ENCODE assay signal across 8 cellular contexts in genomic region chr7:140640727-140641531, GRCh38. TPM values are rescaled to one million over a fixed set of nuclear protein-coding genes. Genes with fewer than 3 reads are reported as not detected.
DNase-seq lines count a peak whose midpoint lies in the region; ATAC-seq and TF ChIP-seq lines count a peak whose summit lies in the region.

Gene DENND2A, minus strand, starts transcription at chr7:140640813. Its CDS starts 38,416 bp downstream, at chr7:140602397.

- H3K4me3 Mint-ChIP-seq in glutamatergic neuron (ENCODE audit: unreplicated experiment) (peak within 1 kb of the TSS; percentile 95), neural crest cell (peak within 1 kb of the TSS; percentile 99)

- H3K9me3 Mint-ChIP-seq in activated naive CD4-positive, alpha-beta T cell treated with anti-CD3 and anti-CD28 coated beads, Interleukin-2, amount 50 U/mL, for 72 hours: no peaks in the 10 kb centered on the region
- H3K9me3 Mint-ChIP-seq in glutamatergic neuron (ENCODE audit: unreplicated experiment) (peaks cover 22% of the 10 kb centered on the region), neural crest cell (no peaks in the 10 kb centered on the region)

- peaks cover 0 to 7% of the 10 kb centered on the region in 2 donors for H3K36me3 Mint-ChIP-seq in activated naive CD4-positive, alpha-beta T cell treated with anti-CD3 and anti-CD28 coated beads, Interleukin-2, amount 50 U/mL, for 72 hours
- H3K36me3 Mint-ChIP-seq in glutamatergic neuron (ENCODE audit: unreplicated experiment) (no peaks in the 10 kb centered on the region), neural crest cell (ENCODE audit: low read depth) (no peaks in the 10 kb centered on the region)

- peak; percentile 25 to 31 for ATAC-seq in activated naive CD4-positive, alpha-beta T cell treated with anti-CD3 and anti-CD28 coated beads, Interleukin-2, amount 50 U/mL, for 72 hours
- ATAC-seq in GM21717 (IDR thresholded peaks at IDR 0.05; ENCODE audit: unreplicated experiment) (no peak), GM21825 (IDR thresholded peaks at IDR 0.05; ENCODE audit: unreplicated experiment) (no peak), HG03039 (IDR thresholded peaks at IDR 0.05; ENCODE audit: unreplicated experiment) (no peak)

- H3K4me1 Mint-ChIP-seq in glutamatergic neuron (ENCODE audit: low read depth, unreplicated experiment): peaks cover 32% of the 10 kb centered on the region
- H3K4me1 Mint-ChIP-seq in neural crest cell: peaks cover 43% of the 10 kb centered on the region

- peaks cover 17% of the 10 kb centered on the region for H3K27me3 Mint-ChIP-seq in glutamatergic neuron (ENCODE audit: unreplicated experiment)
- peaks cover 4% of the 10 kb centered on the region for H3K27me3 Mint-ChIP-seq in neural crest cell (ENCODE audit: low read depth)

- DNase-seq in DMS53 (lab: John Stamatoyannopoulos, UW) (peak; percentile 89), NCI-H1417 treated with DMSO at 0.1 percent for 48 hours (lab: John Stamatoyannopoulos, UW) (peak; percentile 52), glutamatergic neuron (peak; percentile 90), neural crest cell (ENCODE audit: low read depth, low spot score) (peak; percentile 70)
- no peak for DNase-seq in activated naive CD4-positive, alpha-beta T cell treated with anti-CD3 and anti-CD28 coated beads, Interleukin-2, amount 50 U/mL, for 72 hours (ENCODE audit: low spot score in 2 of 2)

- no peak within 1 kb of the TSS for H3K27ac Mint-ChIP-seq in activated naive CD4-positive, alpha-beta T cell treated with anti-CD3 and anti-CD28 coated beads, Interleukin-2, amount 50 U/mL, for 72 hours
- H3K27ac Mint-ChIP-seq in glutamatergic neuron (ENCODE audit: unreplicated experiment): peak within 1 kb of the TSS; percentile 99
- H3K27ac Mint-ChIP-seq in neural crest cell (ENCODE audit: unreplicated experiment): peak within 1 kb of the TSS; percentile 99

- TF ChIP-seq CTCF in glutamatergic neuron (IDR thresholded peaks at IDR 0.05; ENCODE audit: partially characterized antibody, unreplicated experiment): no peak
- no peak for TF ChIP-seq CTCF in neural crest cell (conservative IDR thresholded peaks at IDR 0.05)

RNA-seq across cellular contexts. Expression of gene DENND2A, which starts in this region (rescaled TPM):
- not detected for total RNA-seq in activated naive CD4-positive, alpha-beta T cell treated with anti-CD3 and anti-CD28 coated beads, Interleukin-2, amount 50 U/mL, for 72 hours
- total RNA-seq in glutamatergic neuron (ENCODE audit: unreplicated experiment) (64.7 TPM), neural crest cell (29.8 and 33.7 TPM in 2 replicates)

Comparison
In these comparisons a context has a peak if more than half of its experiments do, and no peak if none do; other contexts are left out.
1. RNA of gene DENND2A (total RNA-seq): 64.7 TPM in glutamatergic neuron (single experiment) and 29.8 to 33.7 TPM in neural crest cell; not detected in activated naive CD4-positive, alpha-beta T cell treated with anti-CD3 and anti-CD28 coated beads, Interleukin-2, amount 50 U/mL, for 72 hours; every median in the first group is over 10 times any median in the second.
2. Peak in ATAC-seq in activated naive CD4-positive, alpha-beta T cell treated with anti-CD3 and anti-CD28 coated beads, Interleukin-2, amount 50 U/mL, for 72 hours; RNA of the gene not detected or under 1 TPM.
3. DNase-seq: peak in DMS53 (single experiment), NCI-H1417 treated with DMSO at 0.1 percent for 48 hours (single experiment), glutamatergic neuron (single experiment) and neural crest cell (single experiment); none in activated naive CD4-positive, alpha-beta T cell treated with anti-CD3 and anti-CD28 coated beads, Interleukin-2, amount 50 U/mL, for 72 hours (0 of 2).
4. H3K27ac Mint-ChIP-seq: peak in glutamatergic neuron (single experiment) and neural crest cell (single experiment); none in activated naive CD4-positive, alpha-beta T cell treated with anti-CD3 and anti-CD28 coated beads, Interleukin-2, amount 50 U/mL, for 72 hours (0 of 2).